In the genomic region with DNA sequence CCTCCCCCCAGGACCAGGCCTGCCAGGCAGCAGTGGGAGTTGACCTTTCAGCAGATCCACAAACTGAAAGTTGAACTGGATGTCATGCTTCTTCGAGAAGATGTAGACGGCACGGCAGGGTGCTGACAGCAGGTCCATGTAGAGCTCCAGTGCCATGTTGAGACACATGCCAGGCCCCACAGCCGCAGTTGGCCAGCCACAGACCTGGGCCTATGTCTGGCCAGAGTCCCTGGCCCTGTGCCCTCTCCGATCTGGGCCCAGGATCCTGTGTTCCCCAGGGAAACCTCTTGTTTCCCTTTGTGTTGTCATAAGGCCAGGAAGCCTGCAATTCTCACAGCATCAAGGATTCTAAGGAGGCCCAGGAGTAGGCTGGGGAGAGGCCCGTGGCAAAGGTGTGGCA, we compare ENCODE assay signal across 18 cellular contexts. TPM values are rescaled to one million over a fixed set of nuclear protein-coding genes. Genes with fewer than 3 reads are reported as not detected.
DNase-seq lines count a peak whose midpoint lies in the region; ATAC-seq and TF ChIP-seq lines count a peak whose summit lies in the region.
"Had no signal": no experiment of that assay in that cellular context is flagged by ENCODE, and none has a peak within 500 bp of the region (broad histone marks: within the 10 kb centered on the region; RNA-seq: fewer than 3 reads in every experiment).

A gene (minus strand): TSS at position 253 of the 400 bp plus-strand sequence. CDS start 97 bp downstream, at position 156.

- no peaks in the 10 kb centered on the region for H3K27me3 Mint-ChIP-seq in stimulated activated naive CD8-positive, alpha-beta T cell treated with anti-CD3 and anti-CD28 coated beads, Interleukin-15, amount 100 ng/mL, for 72 hours
- no peaks in the 10 kb centered on the region for H3K27me3 Mint-ChIP-seq in neural crest cell (ENCODE audit: low read depth)
- peaks cover 0 to 7% (median 0%) of the 10 kb centered on the region in 5 donors for H3K27me3 Mint-ChIP-seq in naive thymus-derived CD4-positive, alpha-beta T cell

- POLR2A ChIA-PET in naive thymus-derived CD4-positive, alpha-beta T cell (lab: Charles Lee), result no interaction called here

- CTCF ChIA-PET in naive thymus-derived CD4-positive, alpha-beta T cell (lab: Charles Lee), result no interaction called here

- intact Hi-C loops in naive thymus-derived CD4-positive, alpha-beta T cell (cut with micrococcal nuclease), result no loop called here

- no peak within 1 kb of the TSS for H3K4me3 ChIP-seq in fibroblast of pulmonary artery (replicated peaks; ENCODE audit: low read depth, low read length)
- no peak within 1 kb of the TSS for H3K4me3 ChIP-seq in naive thymus-derived CD4-positive, alpha-beta T cell (ENCODE audit: low read length)

- no peaks in the 10 kb centered on the region for H3K27me3 ChIP-seq in naive thymus-derived CD4-positive, alpha-beta T cell (ENCODE audit: control insufficient read depth in 2 of 2, insufficient read depth in 2 of 2, low read length in 2 of 2)

- no peak for ATAC-seq in stimulated activated naive CD8-positive, alpha-beta T cell treated with anti-CD3 and anti-CD28 coated beads, Interleukin-15, amount 100 ng/mL, for 72 hours
- ATAC-seq in stimulated activated naive CD8-positive, alpha-beta T cell treated with anti-CD3 and anti-CD28 coated beads, Interleukin-15, Interleukin-2, amounts not matched to agents 100 U/mL and 50 U/mL, for 24 hours, result no peak
- no peak for ATAC-seq in naive thymus-derived CD4-positive, alpha-beta T cell

- TF ChIP-seq CTCF in fibroblast of pulmonary artery (IDR thresholded peaks at IDR 0.05; ENCODE audit: low read length, missing control alignments) (no peak), neural crest cell (conservative IDR thresholded peaks at IDR 0.05) (no peak)

- DNase-seq in stimulated activated naive CD8-positive, alpha-beta T cell treated with anti-CD3 and anti-CD28 coated beads, Interleukin-15, amount 100 ng/mL, for 72 hours, result no peak
- DNase-seq in stimulated activated naive CD8-positive, alpha-beta T cell treated with anti-CD3 and anti-CD28 coated beads, Interleukin-15, Interleukin-2, amounts not matched to agents 100 U/mL and 50 U/mL, for 24 hours, result no peak
- DNase-seq in fibroblast of pulmonary artery (ENCODE audit: low read depth), result peak; percentile 59
- no peak for DNase-seq in neural crest cell (ENCODE audit: low read depth, low spot score)
- DNase-seq in NCI-H748 (lab: John Stamatoyannopoulos, UW; ENCODE audit: unreplicated experiment), result no peak
- DNase-seq in naive thymus-derived CD4-positive, alpha-beta T cell, result no peak
- no peak for DNase-seq in DMS114 treated with DMSO at 0.1 percent for 48 hours (lab: John Stamatoyannopoulos, UW; ENCODE audit: unreplicated experiment)
- DNase-seq in stimulated activated CD4-positive, alpha-beta T cell treated with anti-CD3 and anti-CD28 coated beads, Interleukin-2, amount 100 ng/mL, for 24 hours, result no peak
- DNase-seq: activated CD4-positive, alpha-beta memory T cell treated with anti-CD3 and anti-CD28 coated beads, Interleukin-2, amount 10 ng/mL, durations not matched to agents 7 days and 5 days; activated effector memory CD4-positive, alpha-beta T cell treated with anti-CD3 and anti-CD28 coated beads, Interleukin-2, amount 50 U/mL, for 16 hours; Calu3; endodermal cell; naive B cell had no signal

- no peaks in the 10 kb centered on the region for H3K36me3 ChIP-seq in naive thymus-derived CD4-positive, alpha-beta T cell (ENCODE audit: control insufficient read depth in 2 of 3, insufficient read depth in 3 of 3, low read length in 3 of 3)

- H3K4me3 Mint-ChIP-seq in stimulated activated naive CD8-positive, alpha-beta T cell treated with anti-CD3 and anti-CD28 coated beads, Interleukin-15, amount 100 ng/mL, for 72 hours, result no peak within 1 kb of the TSS
- H3K4me3 Mint-ChIP-seq in neural crest cell, result no peak within 1 kb of the TSS
- H3K4me3 Mint-ChIP-seq in naive thymus-derived CD4-positive, alpha-beta T cell, result no peak within 1 kb of the TSS
- H3K4me3 Mint-ChIP-seq: activated CD4-positive, alpha-beta memory T cell treated with anti-CD3 and anti-CD28 coated beads, Interleukin-2, amount 10 ng/mL, durations not matched to agents 7 days and 5 days; endodermal cell; naive B cell had no signal

- H3K9me3 ChIP-seq in naive thymus-derived CD4-positive, alpha-beta T cell (ENCODE audit: control insufficient read depth in 2 of 3, low read length in 3 of 3), result no peaks in the 10 kb centered on the region

- H3K27ac Mint-ChIP-seq in stimulated activated naive CD8-positive, alpha-beta T cell treated with anti-CD3 and anti-CD28 coated beads, Interleukin-15, amount 100 ng/mL, for 72 hours, result peak within 1 kb of the TSS; percentile 15 to 71
- H3K27ac Mint-ChIP-seq in neural crest cell (ENCODE audit: unreplicated experiment), result peak within 1 kb of the TSS; percentile 65
- peak within 1 kb of the TSS in 1 of 9 donors; percentile 8 for H3K27ac Mint-ChIP-seq in naive thymus-derived CD4-positive, alpha-beta T cell
- H3K27ac Mint-ChIP-seq: activated CD4-positive, alpha-beta memory T cell treated with anti-CD3 and anti-CD28 coated beads, Interleukin-2, amount 10 ng/mL, durations not matched to agents 7 days and 5 days; endodermal cell had no signal

- H3K4me1 ChIP-seq in naive thymus-derived CD4-positive, alpha-beta T cell (ENCODE audit: control insufficient read depth in 2 of 2, insufficient read depth in 2 of 2, low read length in 2 of 2), result no peaks in the 10 kb centered on the region

- H3K9me3 Mint-ChIP-seq in stimulated activated naive CD8-positive, alpha-beta T cell treated with anti-CD3 and anti-CD28 coated beads, Interleukin-15, amount 100 ng/mL, for 72 hours, result no peaks in the 10 kb centered on the region
- H3K9me3 Mint-ChIP-seq in neural crest cell, result peaks cover 3% of the 10 kb centered on the region
- H3K9me3 Mint-ChIP-seq in naive thymus-derived CD4-positive, alpha-beta T cell, result no peaks in the 10 kb centered on the region
- H3K9me3 Mint-ChIP-seq: activated CD4-positive, alpha-beta memory T cell treated with anti-CD3 and anti-CD28 coated beads, Interleukin-2, amount 10 ng/mL, durations not matched to agents 7 days and 5 days; endodermal cell; naive B cell had no signal

- no peaks in the 10 kb centered on the region for H3K4me1 Mint-ChIP-seq in stimulated activated naive CD8-positive, alpha-beta T cell treated with anti-CD3 and anti-CD28 coated beads, Interleukin-15, amount 100 ng/mL, for 72 hours
- H3K4me1 Mint-ChIP-seq in neural crest cell, result peaks cover 24% of the 10 kb centered on the region
- peaks cover 2 to 6% (median 5%) of the 10 kb centered on the region in 7 donors for H3K4me1 Mint-ChIP-seq in naive thymus-derived CD4-positive, alpha-beta T cell

- no peak within 1 kb of the TSS for H3K27ac ChIP-seq in naive thymus-derived CD4-positive, alpha-beta T cell (ENCODE audit: low read depth, low read length)

- no peaks in the 10 kb centered on the region for H3K36me3 Mint-ChIP-seq in neural crest cell (ENCODE audit: low read depth)
- H3K36me3 Mint-ChIP-seq in naive thymus-derived CD4-positive, alpha-beta T cell, result no peaks in the 10 kb centered on the region
- H3K36me3 Mint-ChIP-seq: naive B cell had no signal

RNA-seq across cellular contexts. Expression of the gene that starts here (rescaled TPM):
- total RNA-seq in neural crest cell, result not detected in 2 replicates
- not detected for total RNA-seq in naive thymus-derived CD4-positive, alpha-beta T cell
- polyA plus RNA-seq in naive thymus-derived CD4-positive, alpha-beta T cell, result not detected
- total RNA-seq: A673; activated CD4-positive, alpha-beta memory T cell treated with anti-CD3 and anti-CD28 coated beads, Interleukin-2, amount 10 ng/mL, durations not matched to agents 7 days and 5 days; Calu3; endodermal cell; glomerular endothelial cell; HT1080; SK-MEL-5 had no signal
- polyA plus RNA-seq: keratinocyte had no signal
